ENCODE assay signal across 20 cellular contexts in the genomic region with DNA sequence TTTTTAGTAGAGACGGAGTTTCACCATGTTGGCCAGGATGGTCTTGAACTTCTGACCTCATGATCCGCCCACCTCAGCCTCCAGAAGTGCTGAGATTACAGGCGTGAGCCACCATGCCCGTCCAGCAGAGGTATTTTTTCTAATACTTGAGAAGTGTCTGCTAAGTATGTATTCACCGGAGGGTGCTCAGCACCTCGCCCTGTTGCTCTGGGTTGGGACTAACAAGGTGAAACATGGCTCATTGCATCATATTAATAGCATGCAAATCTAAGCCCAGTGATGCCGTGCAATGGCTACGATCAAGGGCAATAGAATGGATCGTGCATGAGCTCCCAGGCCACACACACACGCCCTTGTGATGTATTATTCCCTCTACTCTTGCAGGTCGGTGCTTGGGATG.
DNase-seq lines count a peak whose midpoint lies in the region; ATAC-seq, FAIRE-seq and TF ChIP-seq lines count a peak whose summit lies in the region.
"Had no signal": no experiment of that assay in that cellular context is flagged by ENCODE, and none has a peak within 500 bp of the region (broad histone marks: within the 10 kb centered on the region; RNA-seq: fewer than 3 reads in every experiment).

No MANE protein-coding gene starts in this region.

- POLR2A ChIA-PET in H1 (lab: Charles Lee; ENCODE audit: partially characterized antibody): no interaction called here

- no peak overlapping the region for H3K23ac ChIP-seq in H1 (ENCODE audit: insufficient read length)

- 86% methylated on average over 11 of the region's 11 CpGs; no CpG with 5 or more reads in 1 of the 2 experiments for WGBS in H1 (ENCODE audit: extremely low coverage in 1 of 2, insufficient coverage in 1 of 2, insufficient read length in 1 of 2, insufficient replicate concordance in 2 of 2, low coverage in 1 of 2, low lambda C conversion rate in 2 of 2, missing lambda C conversion rate in 1 of 2), 2 experiments
- WGBS in upper lobe of left lung, 2 donors: 67 to 77% methylated on average over 10 to 11 of the region's 11 CpGs

- no peak overlapping the region for H3K27ac Mint-ChIP-seq in T-helper 2 cell treated with Interferon-gamma antibody and Interleukin-4, amounts not matched to agents 5 μg/mL and 100 μg/mL, for 36 hours
- H3K27ac Mint-ChIP-seq: CD4-positive, alpha-beta T cell; GM23338 had no signal

- no peaks in the 10 kb centered on the region for H3K4me1 ChIP-seq in H1 (replicated peaks in 1 of 4; ENCODE audit: control insufficient read depth in 3 of 4, insufficient read depth in 4 of 4, low read length in 3 of 4)
- peaks cover 57% of the 10 kb centered on the region for H3K4me1 ChIP-seq in mucosa of descending colon (ENCODE audit: low read depth)
- peaks cover 30 to 40% (median 33%) of the 10 kb centered on the region in 4 donors for H3K4me1 ChIP-seq in upper lobe of left lung

- no peaks in the 10 kb centered on the region for H3K23me2 ChIP-seq in H1 (ENCODE audit: low read depth, low read length)

- H3K9me3 Mint-ChIP-seq in T-helper 2 cell treated with Interferon-gamma antibody and Interleukin-4, amounts not matched to agents 5 μg/mL and 100 μg/mL, for 36 hours: no peaks in the 10 kb centered on the region
- H3K9me3 Mint-ChIP-seq: CD4-positive, alpha-beta T cell; GM23338 had no signal

- no peak for TF ChIP-seq RAD21 in H1 (IDR thresholded peaks at IDR 0.05 in 1 of 2, conservative IDR thresholded peaks at IDR 0.05 in 1 of 2; ENCODE audit: low read depth in 2 of 2, low read length in 2 of 2)

- H2BK5ac ChIP-seq in H1 (ENCODE audit: low read depth, low read length): no peak overlapping the region

- H3K27ac ChIP-seq in H1 (ENCODE audit: low read depth, low read length): no peak overlapping the region
- peak overlapping the region in 3 of 4 donors; percentile 25 to 53 (median 41) for H3K27ac ChIP-seq in upper lobe of left lung
- H3K27ac ChIP-seq: SJCRH30 had no signal

- H3K79me2 ChIP-seq in H1 (ENCODE audit: control insufficient read depth in 1 of 2, insufficient read depth in 2 of 2, low read length in 2 of 2): no peaks in the 10 kb centered on the region

- H4K8ac ChIP-seq in H1 (ENCODE audit: extremely low read depth, insufficient read depth, low read length): 0 out of 2 replicates have a peak overlapping the region, but pooled peaks have one; percentile 35

- no peak overlapping the region for H4K5ac ChIP-seq in H1 (ENCODE audit: insufficient read length, low read depth, low read length)

- no peak overlapping the region for H4K91ac ChIP-seq in H1 (replicated peaks; ENCODE audit: insufficient read length, low read length)

- no peak overlapping the region for H2AK5ac ChIP-seq in H1 (ENCODE audit: low read depth, low read length)

- H2BK12ac ChIP-seq in H1 (ENCODE audit: low read depth, low read length): no peak overlapping the region

- H3K27me3 ChIP-seq in H1 (replicated peaks in 1 of 4; ENCODE audit: control insufficient read depth in 3 of 4, extremely low read depth in 1 of 4, insufficient read depth in 3 of 4, low read length in 3 of 4): no peaks in the 10 kb centered on the region
- no peaks in the 10 kb centered on the region for H3K27me3 ChIP-seq in upper lobe of left lung
- H3K27me3 ChIP-seq: SJCRH30 had no signal

- no peak overlapping the region for H3K4me3 Mint-ChIP-seq in T-helper 2 cell treated with Interferon-gamma antibody and Interleukin-4, amounts not matched to agents 5 μg/mL and 100 μg/mL, for 36 hours
- H3K4me3 Mint-ChIP-seq: CD4-positive, alpha-beta T cell; GM23338 had no signal

- H4K20me1 ChIP-seq in H1 (replicated peaks in 1 of 2; ENCODE audit: control insufficient read depth in 1 of 2, insufficient read depth in 2 of 2, low read length in 2 of 2): peaks cover 0 to 7% of the 10 kb centered on the region in 2 experiments

- no peak overlapping the region for H2BK15ac ChIP-seq in H1 (ENCODE audit: low read length)

- TF ChIP-seq POLR2A in H1 (IDR thresholded peaks at IDR 0.05; ENCODE audit: control extremely low read depth in 1 of 2, low read depth in 2 of 2, low read length in 2 of 2) (no peak), upper lobe of left lung (IDR thresholded peaks at IDR 0.05) (no peak)

- H3K36me3 ChIP-seq in H1 (ENCODE audit: control insufficient read depth in 2 of 4, insufficient read depth in 4 of 4, low read length in 3 of 4) (no peaks in the 10 kb centered on the region; a peak in 1 of 8 replicates), mucosa of descending colon (ENCODE audit: low read depth) (no peaks in the 10 kb centered on the region), upper lobe of left lung (no peaks in the 10 kb centered on the region)

- H3K36me3 Mint-ChIP-seq in T-helper 2 cell treated with Interferon-gamma antibody and Interleukin-4, amounts not matched to agents 5 μg/mL and 100 μg/mL, for 36 hours (ENCODE audit: low read depth): peaks cover 3% of the 10 kb centered on the region

- H3K14ac ChIP-seq in H1 (ENCODE audit: insufficient read length): no peak overlapping the region

- TF ChIP-seq CTCF in H1 (IDR thresholded peaks at IDR 0.05; ENCODE audit: control extremely low read depth in 1 of 3, insufficient read depth in 1 of 3, low read depth in 1 of 3, low read length in 3 of 3) (no peak), mucosa of descending colon (IDR thresholded peaks at IDR 0.05) (no peak), upper lobe of left lung (IDR thresholded peaks at IDR 0.05) (no peak)

- intact Hi-C loops in mucosa of descending colon (cut with DNase I, micrococcal nuclease): no loop called here

- no peaks in the 10 kb centered on the region for H3K27me3 Mint-ChIP-seq in T-helper 2 cell treated with Interferon-gamma antibody and Interleukin-4, amounts not matched to agents 5 μg/mL and 100 μg/mL, for 36 hours (ENCODE audit: low read depth)
- H3K27me3 Mint-ChIP-seq: CD4-positive, alpha-beta T cell had no signal

- TF ChIP-seq EP300 in H1 (IDR thresholded peaks at IDR 0.05; ENCODE audit: borderline replicate concordance in 1 of 2, low read depth in 2 of 2, low read length in 2 of 2): no peak
- TF ChIP-seq EP300 in upper lobe of left lung (IDR thresholded peaks at IDR 0.05): no peak

- no peak overlapping the region for H3K18ac ChIP-seq in H1 (ENCODE audit: extremely low read depth, low read length)

- H2AFZ ChIP-seq in H1 (ENCODE audit: low read length): no peak overlapping the region
- H2AFZ ChIP-seq: GM23338 had no signal

- FAIRE-seq in H1 (lab: Jason Lieb, UNC): no peak
- FAIRE-seq: D721Med, G401.6, GM12892, HTR-8/SVneo had no signal

- H3K4me1 Mint-ChIP-seq in T-helper 2 cell treated with Interferon-gamma antibody and Interleukin-4, amounts not matched to agents 5 μg/mL and 100 μg/mL, for 36 hours (ENCODE audit: low read depth): peaks cover 4% of the 10 kb centered on the region

- H3K4me2 ChIP-seq in H1 (ENCODE audit: insufficient read depth in 1 of 2, low read depth in 2 of 2, low read length in 2 of 2): no peak overlapping the region
- H3K4me2 ChIP-seq: GM23338 had no signal

- CTCF ChIA-PET in H1 (lab: Charles Lee; ENCODE audit: partially characterized antibody): no interaction called here

- H3K4ac ChIP-seq in H1 (replicated peaks; ENCODE audit: insufficient read length, low read depth, low read length): no peak overlapping the region

- H3K9ac ChIP-seq in H1 (replicated peaks in 1 of 4; ENCODE audit: extremely low read depth in 1 of 4, low read depth in 3 of 4, low read length in 3 of 4): no peak overlapping the region

- H3K9me3 ChIP-seq in H1 (ENCODE audit: insufficient read depth in 2 of 2, low read depth in 1 of 2, low read length in 1 of 2): no peaks in the 10 kb centered on the region
- no peaks in the 10 kb centered on the region for H3K9me3 ChIP-seq in mucosa of descending colon
- H3K9me3 ChIP-seq in upper lobe of left lung: no peaks in the 10 kb centered on the region
- H3K9me3 ChIP-seq: SJCRH30 had no signal

- no peak overlapping the region for H3K4me3 ChIP-seq in H1 (ENCODE audit: extremely low read depth in 1 of 4, insufficient read depth in 2 of 4, low read depth in 3 of 4, low read length in 4 of 4)
- no peak overlapping the region for H3K4me3 ChIP-seq in mucosa of descending colon
- H3K4me3 ChIP-seq in upper lobe of left lung: no peak overlapping the region
- H3K4me3 ChIP-seq: GM23338, SJCRH30 had no signal

- peak; percentile 3 for ATAC-seq in mucosa of descending colon
- peak in 1 of 2 donors; percentile 54 for ATAC-seq in upper lobe of left lung (ENCODE audit: low FRiP score in 2 of 2)
- no peak for ATAC-seq in GM21717 (IDR thresholded peaks at IDR 0.05; ENCODE audit: unreplicated experiment)
- ATAC-seq: GM23338 had no signal

- peak; percentile 89 for DNase-seq in NCI-H526 treated with DMSO at 0.1 percent for 48 hours (lab: John Stamatoyannopoulos, UW)
- DNase-seq in H1 (ENCODE audit: low read depth in 1 of 2, low spot score in 2 of 2): no peak
- DNase-seq in mucosa of descending colon: peak in 1 of 3 donors; percentile 33
- DNase-seq in upper lobe of left lung: peak in 1 of 2 donors; percentile 45
- DNase-seq in T-helper 2 cell treated with Interferon-gamma antibody and Interleukin-4, amounts not matched to agents 5 μg/mL and 100 μg/mL, for 36 hours (ENCODE audit: low spot score): no peak
- DNase-seq in NCI-H128 (lab: John Stamatoyannopoulos, UW; ENCODE audit: unreplicated experiment): no peak
- DNase-seq: CD4-positive, alpha-beta T cell; DMS79 treated with DMSO at 0.1 percent for 48 hours; KBM-7; NCI-H1092 treated with DMSO at 0.1 percent for 48 hours; NCI-H187 treated with DMSO at 0.1 percent for 48 hours; NCI-H2171; NCI-H446 treated with DMSO at 0.1 percent for 48 hours; SJCRH30 had no signal

- no peak overlapping the region for H2BK20ac ChIP-seq in H1 (ENCODE audit: low read length)

- H2BK120ac ChIP-seq in H1 (replicated peaks; ENCODE audit: low read depth, low read length): no peak overlapping the region

- H3K79me1 ChIP-seq in H1 (ENCODE audit: low read depth, low read length): no peaks in the 10 kb centered on the region

- no peak overlapping the region for H3K56ac ChIP-seq in H1 (replicated peaks; ENCODE audit: insufficient read length, low read depth, low read length)
